8 cellular contexts compared by ENCODE assay signal in the genomic region with DNA sequence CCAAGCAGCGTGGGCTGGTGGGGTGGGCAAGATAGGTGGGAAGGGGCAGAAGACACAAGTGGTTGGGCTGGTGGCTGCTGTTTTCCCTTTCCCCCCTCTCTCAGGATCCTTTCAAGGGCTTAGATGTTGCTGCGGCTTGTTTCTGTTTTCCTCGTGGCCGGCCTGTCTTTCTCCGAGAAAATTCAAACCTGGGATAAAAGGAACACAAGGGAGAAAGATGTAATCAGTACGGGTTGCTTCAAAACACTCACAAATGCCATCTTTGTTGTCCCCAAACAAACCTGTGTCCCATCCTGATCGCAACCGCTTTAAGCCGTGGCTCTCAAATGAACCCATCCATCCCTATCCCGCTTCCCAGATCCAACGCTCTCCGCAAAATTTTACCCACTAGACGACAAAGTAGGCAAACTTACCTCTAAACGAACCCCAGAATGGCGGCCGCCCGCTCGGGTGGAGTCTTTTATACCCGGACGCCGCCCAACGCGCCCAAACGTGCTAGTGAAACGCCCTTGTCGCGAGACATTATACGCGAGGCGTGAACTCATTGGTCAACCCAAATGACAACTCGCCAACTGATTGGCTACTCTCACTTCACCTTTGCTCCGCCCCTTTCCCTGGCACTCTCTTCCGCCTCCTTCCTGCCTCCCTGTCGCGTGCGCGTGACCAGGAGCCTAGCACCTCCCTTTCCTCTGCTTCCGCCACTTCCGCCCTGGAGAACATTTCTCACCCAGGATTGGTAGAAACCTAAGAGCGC. TPM values are rescaled to one million over a fixed set of nuclear protein-coding genes. Genes with fewer than 3 reads are reported as not detected.
A peak's percentile ranks its signal among the peaks of the same experiment; 100 is the strongest.
DNase-seq lines count a peak whose midpoint lies in the region; ATAC-seq, FAIRE-seq and TF ChIP-seq lines count a peak whose summit lies in the region.

A gene (minus strand): TSS at position 433 of the 754 bp plus-strand sequence. CDS start 7,299 bp downstream, outside the sequence.

- in situ Hi-C loops in HepG2 (cut with HindIII; ENCODE audit: extremely low pct_ligation_motif_present, low pct_unique_long_range_greater_than_20kb): no loop called here

- TF ChIP-seq EP300 in HepG2 (IDR thresholded peaks at IDR 0.05; ENCODE audit: low read depth in 2 of 2, low read length in 2 of 2) (no peak; a peak in 1 of 4 replicates), HepG2 (CRISPR knock-in tag; IDR thresholded peaks at IDR 0.05; ENCODE audit: borderline replicate concordance) (no peak)

- H3K36me3 ChIP-seq in HepG2 (replicated peaks in 1 of 2; ENCODE audit: control insufficient read depth in 1 of 2, insufficient read depth in 2 of 2, low read length in 2 of 2): peaks cover 4 to 18% of the 10 kb centered on the region in 2 experiments

- peak within 1 kb of the TSS; percentile 59 for H2AFZ ChIP-seq in HepG2 (ENCODE audit: low read length)

- peak within 1 kb of the TSS; percentile 87 to 97 (median 89) for H3K4me3 ChIP-seq in HepG2 (replicated peaks in 1 of 3; ENCODE audit: insufficient read depth in 1 of 3, low read depth in 2 of 3, low read length in 3 of 3)

- peak within 1 kb of the TSS; percentile 99 to 100 (median 99) for H3K27ac Mint-ChIP-seq in CD14-positive monocyte

- H3K4me3 Mint-ChIP-seq in CD14-positive monocyte: peak within 1 kb of the TSS; percentile 99 to 100

- peak; percentile 98 to 100 for TF ChIP-seq POLR2A in HepG2 (IDR thresholded peaks at IDR 0.05; ENCODE audit: insufficient read depth in 1 of 2, low read depth in 2 of 2, low read length in 2 of 2)

- no peak for TF ChIP-seq CTCF in CD14-positive monocyte (IDR thresholded peaks at IDR 0.05)
- no peak for TF ChIP-seq CTCF in HepG2 (CRISPR knock-in tag; IDR thresholded peaks at IDR 0.05)

- peaks cover 0 to 5% (median 1%) of the 10 kb centered on the region in 3 donors for H3K27me3 Mint-ChIP-seq in CD14-positive monocyte (ENCODE audit: low read depth in 3 of 3)

- BruUV-seq in HepG2 (replicated peaks; lab: Mats Ljungman, UMichigan): TSS peak; percentile 75

- WGBS in HepG2 (ENCODE audit: low lambda C conversion rate): under 1% methylated on average over 40 of the region's 40 CpGs

- H3K9ac ChIP-seq in HepG2 (ENCODE audit: insufficient read depth, low read depth, low read length): peak within 1 kb of the TSS; percentile 100

- H4K20me1 ChIP-seq in HepG2 (ENCODE audit: insufficient read depth, low read length): peaks cover 12% of the 10 kb centered on the region

- TF ChIP-seq RAD21 in HepG2 (CRISPR knock-in tag; IDR thresholded peaks at IDR 0.05): no peak; the same call in 1 of the 2 replicates

- peaks cover 44% of the 10 kb centered on the region for H3K79me2 ChIP-seq in HepG2 (ENCODE audit: insufficient read depth, low read length)

- POLR2A ChIA-PET in HepG2 (lab: Yijun Ruan, JAX): interaction anchor here (0.7 to 2.6 kb wide), 26 partner anchors 10 to 267 kb away, joined by 3 to 36 read pairs (median 7); a partner anchor contains a TSS

- CTCF ChIA-PET in HepG2 (lab: Yijun Ruan, JAX; ENCODE audit: low intra/inter-chr PET ratio, low total read pairs): no interaction called here

- peaks cover 31% of the 10 kb centered on the region for H3K4me1 Mint-ChIP-seq in CD14-positive monocyte

- no peaks in the 10 kb centered on the region; a peak in 1 of 5 replicates for H3K27me3 ChIP-seq in HepG2 (ENCODE audit: control insufficient read depth in 1 of 2, insufficient read depth in 2 of 2, low read length in 2 of 2)

- H3K27ac ChIP-seq in HepG2 (ENCODE audit: extremely low read length, insufficient read depth, low read length): peak within 1 kb of the TSS; percentile 98

- peak; percentile 91 for FAIRE-seq in HepG2 (lab: Jason Lieb, UNC)

- no peaks in the 10 kb centered on the region for H3K9me3 ChIP-seq in HepG2 (ENCODE audit: low read length)

- H3K4me2 ChIP-seq in HepG2 (ENCODE audit: low read depth, low read length): peak within 1 kb of the TSS; percentile 88

- DNase-seq in CD14-positive monocyte (ENCODE audit: low spot score) (peak; percentile 100), NCI-H82 (lab: John Stamatoyannopoulos, UW) (peak; percentile 100), dermis blood vessel endothelial cell (peak; percentile 100), HepG2 (ENCODE audit: low spot score) (peak; percentile 100)
- peak; percentile 95 to 98 for DNase-seq in activated CD4-positive, alpha-beta T cell treated with anti-CD3 and anti-CD28 coated beads, Interleukin-2, amount 50 U/mL, for 48 hours
- peak; percentile 92 for DNase-seq in stimulated activated CD4-positive, alpha-beta T cell treated with anti-CD3 and anti-CD28 coated beads, Interleukin-4, amount 100 ng/mL, for 1 hour

- peaks cover 41 to 57% of the 10 kb centered on the region in 2 donors for H3K36me3 Mint-ChIP-seq in CD14-positive monocyte

- ATAC-seq in GM19397 (IDR thresholded peaks at IDR 0.05; ENCODE audit: unreplicated experiment) (peak; percentile 80), HG03571 (IDR thresholded peaks at IDR 0.05; ENCODE audit: unreplicated experiment) (peak; percentile 68), HepG2 (peak; percentile 83)

- peaks cover 35% of the 10 kb centered on the region for H3K4me1 ChIP-seq in HepG2 (ENCODE audit: insufficient read depth, low read length)

- intact Hi-C loops in CD14-positive monocyte (cut with micrococcal nuclease) (loop anchor here (2.0 to 5.0 kb wide), 8 partner anchors 46 to 130 kb away; a partner anchor contains a TSS), HepG2 (cut with micrococcal nuclease; ENCODE audit: unreplicated experiment) (loop anchor here (2.0 to 5.0 kb wide), 3 partner anchors 40 to 104 kb away; a partner anchor contains a TSS)

- peaks cover 0 to 9% (median 5%) of the 10 kb centered on the region in 7 donors for H3K9me3 Mint-ChIP-seq in CD14-positive monocyte

TF ChIP-seq in HepG2, 621 proteins besides CTCF, POLR2A, EP300 and RAD21 (continues in another document):
- TF ChIP-seq EED (CRISPR knock-in tag; IDR thresholded peaks at IDR 0.05): peak; percentile 72; the same call in 1 of the 2 replicates
- TF ChIP-seq ZNF839 (CRISPR knock-in tag; IDR thresholded peaks at IDR 0.05; ENCODE audit: borderline replicate concordance): no peak
- no peak for TF ChIP-seq ZNF3 (CRISPR knock-in tag; IDR thresholded peaks at IDR 0.05)
- peak; percentile 91; the same call in 1 of the 2 replicates for TF ChIP-seq NFKBIZ (CRISPR knock-in tag; IDR thresholded peaks at IDR 0.05)
- TF ChIP-seq SNAPC2 (CRISPR knock-in tag; IDR thresholded peaks at IDR 0.05): 0 out of 2 replicates have a peak, but pooled peaks have one; percentile 68
- TF ChIP-seq PITX1 (CRISPR knock-in tag; IDR thresholded peaks at IDR 0.05): no peak
- TF ChIP-seq ZNF44 (CRISPR knock-in tag; IDR thresholded peaks at IDR 0.05): peak; percentile 37; the same call in 1 of the 2 replicates
- TF ChIP-seq DMAP1 (CRISPR knock-in tag; IDR thresholded peaks at IDR 0.05): no peak
- no peak for TF ChIP-seq MATR3 (CRISPR knock-in tag; IDR thresholded peaks at IDR 0.05)
- peak; percentile 82 for TF ChIP-seq AGO2 (optimal IDR thresholded peaks at IDR 0.05; ENCODE audit: low read depth, low read length)
- TF ChIP-seq ZNF24 (IDR thresholded peaks at IDR 0.05): peak; percentile 60; the same call in 1 of the 2 replicates
- TF ChIP-seq, protein P1, sequence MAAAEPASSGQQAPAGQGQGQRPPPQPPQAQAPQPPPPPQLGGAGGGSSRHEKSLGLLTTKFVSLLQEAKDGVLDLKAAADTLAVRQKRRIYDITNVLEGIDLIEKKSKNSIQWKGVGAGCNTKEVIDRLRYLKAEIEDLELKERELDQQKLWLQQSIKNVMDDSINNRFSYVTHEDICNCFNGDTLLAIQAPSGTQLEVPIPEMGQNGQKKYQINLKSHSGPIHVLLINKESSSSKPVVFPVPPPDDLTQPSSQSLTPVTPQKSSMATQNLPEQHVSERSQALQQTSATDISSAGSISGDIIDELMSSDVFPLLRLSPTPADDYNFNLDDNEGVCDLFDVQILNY (CRISPR knock-in tag; conservative IDR thresholded peaks at IDR 0.05): no peak; the same call in 1 of the 2 replicates
- no peak for TF ChIP-seq SRSF9 (IDR thresholded peaks at IDR 0.05; ENCODE audit: borderline replicate concordance, insufficient read depth, low read depth, low read length, poor library complexity, severe bottlenecking)

RNA-seq across cellular contexts. Expression of the gene that starts here (rescaled TPM):
- polyA plus RNA-seq in CD14-positive monocyte: 10 to 100 TPM in 1 of 2 donors, 1 to 10 TPM in 1; 9.5 to 16.4 TPM
- 19.4 and 20.0 TPM in 2 replicates for total RNA-seq in dermis blood vessel endothelial cell
- 19.5 and 38.4 TPM in 2 replicates for total RNA-seq in HepG2 (2016; rRNA removed; fragmentation: Illumina TruSeq; extraction: Trizol)
- total RNA-seq in HepG2 (2016; cell fraction: cytosol; rRNA removed; fragmentation: Illumina TruSeq; extraction: Trizol; ENCODE audit: low read depth): 5.1 and 5.4 TPM in 2 replicates
- total RNA-seq in HepG2 (2016; cell fraction: insoluble cytoplasmic fraction; rRNA removed; fragmentation: Illumina TruSeq; extraction: Trizol): 13.2 and 42.6 TPM in 2 replicates
- total RNA-seq in HepG2 (2016; cell fraction: membrane; rRNA removed; fragmentation: Illumina TruSeq; extraction: Trizol): 19.2 and 21.3 TPM in 2 replicates
- 91.7 and 92.9 TPM in 2 replicates for total RNA-seq in HepG2 (2016; cell fraction: nucleus; rRNA removed; fragmentation: Illumina TruSeq; extraction: Trizol)
- 24.2 and 26.3 TPM in 2 replicates for polyA plus RNA-seq in HepG2 (2011; rRNA removed)
- 7.9 and 8.8 TPM in 2 replicates for polyA plus RNA-seq in HepG2 (2011; cell fraction: cytosol; rRNA removed)
- 65.0 and 73.1 TPM in 2 replicates for polyA plus RNA-seq in HepG2 (2011; cell fraction: nucleus; rRNA removed)
- polyA plus RNA-seq in HepG2 (2012): 21.8 and 27.4 TPM in 2 replicates
- polyA plus RNA-seq in HepG2 (2016; cell fraction: cytosol; fragmentation: Illumina TruSeq; extraction: Trizol; ENCODE audit: low read depth): 1.3 and 1.7 TPM in 2 replicates
- 13.5 and 21.2 TPM in 2 replicates for polyA plus RNA-seq in HepG2 (2016; cell fraction: insoluble cytoplasmic fraction; fragmentation: Illumina TruSeq; extraction: Trizol; ENCODE audit: low read depth)
- 3.0 and 3.3 TPM in 2 replicates for polyA plus RNA-seq in HepG2 (2016; cell fraction: membrane; fragmentation: Illumina TruSeq; extraction: Trizol; ENCODE audit: low read depth)
- 51.3 and 58.2 TPM in 2 replicates for polyA plus RNA-seq in HepG2 (2016; cell fraction: nucleus; fragmentation: Illumina TruSeq; extraction: Trizol; ENCODE audit: insufficient read depth, low read depth)
- polyA minus RNA-seq in HepG2 (2011; rRNA and poly(A)+ RNA removed; ENCODE audit: low replicate concordance): 75.0 and 146 TPM in 2 replicates
- polyA minus RNA-seq in HepG2 (2011; cell fraction: cytosol; rRNA and poly(A)+ RNA removed): 20.5 and 21.2 TPM in 2 replicates
- 501 and 572 TPM in 2 replicates for polyA minus RNA-seq in HepG2 (2011; cell fraction: nucleus; rRNA and poly(A)+ RNA removed)

Comparison
In these comparisons a context has a peak if more than half of its experiments do, and no peak if none do; other contexts are left out.
1. Peak in every context shown above with its lines: DNase-seq, ATAC-seq, H3K4me3 ChIP-seq and H3K27ac ChIP-seq.